ENCODE assay signal across 9 cellular contexts in genomic region chr17:27559996-27560481, GRCh38.
DNase-seq lines count a peak whose midpoint lies in the region; ATAC-seq and TF ChIP-seq lines count a peak whose summit lies in the region.
"Had no signal": no experiment of that assay in that cellular context is flagged by ENCODE, and none has a peak within 500 bp of the region (broad histone marks: within the 10 kb centered on the region; RNA-seq: fewer than 3 reads in every experiment).

No MANE protein-coding gene starts in this region.

- peak overlapping the region; percentile 3 for H3K4me3 ChIP-seq in astrocyte of the cerebellum (ENCODE audit: low read depth, low read length)
- peak overlapping the region; percentile 51 for H3K4me3 ChIP-seq in thoracic aorta
- H3K4me3 ChIP-seq in OCI-LY7 (ENCODE audit: low read depth, low read length, poor library complexity, severe bottlenecking): no peak overlapping the region

- H2AFZ ChIP-seq in OCI-LY7 (ENCODE audit: low read length): no peak overlapping the region

- H3K4me1 ChIP-seq in thoracic aorta (ENCODE audit: control insufficient read depth in 1 of 2, low read depth in 2 of 2): peaks cover 9 to 19% of the 10 kb centered on the region in 2 donors
- H3K4me1 ChIP-seq in OCI-LY7 (ENCODE audit: insufficient read depth, low read length, poor library complexity, severe bottlenecking): no peaks in the 10 kb centered on the region

- H3K27ac ChIP-seq in thoracic aorta: peak overlapping the region in 1 of 2 donors; percentile 14
- H3K27ac ChIP-seq in OCI-LY7 (ENCODE audit: low read depth, low read length, poor library complexity, severe bottlenecking): no peak overlapping the region

- TF ChIP-seq CTCF in astrocyte of the cerebellum (IDR thresholded peaks at IDR 0.05; ENCODE audit: low read depth, low read length, missing control alignments) (no peak), thoracic aorta (IDR thresholded peaks at IDR 0.05) (no peak), OCI-LY7 (conservative IDR thresholded peaks at IDR 0.05; ENCODE audit: low read length) (no peak)

- no peaks in the 10 kb centered on the region for H3K9me2 ChIP-seq in OCI-LY7 (ENCODE audit: insufficient read depth, low read length)

- no peaks in the 10 kb centered on the region for H3K79me2 ChIP-seq in OCI-LY7 (ENCODE audit: insufficient read depth, low read depth, low read length)

- no peak overlapping the region for H3K4me2 ChIP-seq in OCI-LY7 (ENCODE audit: low read length)

- CTCF ChIA-PET in OCI-LY7 (lab: Charles Lee; ENCODE audit: unreplicated experiment): no interaction called here

- no peaks in the 10 kb centered on the region for H3K9me3 ChIP-seq in thoracic aorta
- no peaks in the 10 kb centered on the region for H3K9me3 ChIP-seq in OCI-LY7 (ENCODE audit: low read length)

- peak; percentile 84 for DNase-seq in HT1080 (ENCODE audit: low read depth)
- DNase-seq in astrocyte of the cerebellum (ENCODE audit: low read depth): peak; percentile 81
- DNase-seq in kidney tubule cell (ENCODE audit: low spot score): peak; percentile 92
- no peak for DNase-seq in thoracic aorta (ENCODE audit: low spot score)
- no peak for DNase-seq in OCI-LY7 (ENCODE audit: low spot score)
- DNase-seq: activated naive CD4-positive, alpha-beta T cell treated with Interleukin-2 at 50 U/mL for 16 hours had no signal

- POLR2A ChIA-PET in OCI-LY7 (lab: Charles Lee): interaction anchor here (0.6 kb wide), 1 partner anchor 177 kb away, joined by 3 read pairs; no protein-coding TSS in a partner anchor

- H3K36me3 ChIP-seq in thoracic aorta (no peaks in the 10 kb centered on the region), OCI-LY7 (ENCODE audit: insufficient read depth, low read length) (no peaks in the 10 kb centered on the region)

- no TSS peak for BruUV-seq in OCI-LY7 (replicated peaks; lab: Mats Ljungman, UMichigan)

- peak; percentile 67 for ATAC-seq in thoracic aorta (ENCODE audit: insufficient number of reproducible peaks, low FRiP score, low read depth)
- no peak for ATAC-seq in HG03045 (IDR thresholded peaks at IDR 0.05; ENCODE audit: unreplicated experiment)
- no peak for ATAC-seq in HG03095 (IDR thresholded peaks at IDR 0.05; ENCODE audit: unreplicated experiment)
- no peak for ATAC-seq in GM21360 (IDR thresholded peaks at IDR 0.05; ENCODE audit: unreplicated experiment)

- intact Hi-C loops in OCI-LY7 (cut with micrococcal nuclease; ENCODE audit: unreplicated experiment): no loop called here

- in situ Hi-C loops in astrocyte of the cerebellum (cut with HindIII; ENCODE audit: low sequenced_read_pairs): loop anchor here (25.0 kb wide), 1 partner anchor 223 kb away; no protein-coding TSS in a partner anchor

- no peaks in the 10 kb centered on the region for H3K27me3 ChIP-seq in thoracic aorta (replicated peaks; ENCODE audit: insufficient read depth)

- H4K20me1 ChIP-seq in OCI-LY7 (ENCODE audit: insufficient read depth, low read length): no peaks in the 10 kb centered on the region

Comparison
In these comparisons a context has a peak if more than half of its experiments do, and no peak if none do; other contexts are left out.
1. DNase-seq: peak in HT1080 (single experiment), astrocyte of the cerebellum (single experiment) and kidney tubule cell (single experiment); none in thoracic aorta (single experiment) and OCI-LY7 (single experiment).